In genomic region chr12:98515368-98516183, GRCh38 we compare ENCODE assay signal across 1 cellular context.
TF ChIP-seq lines count a peak whose summit lies in the region.

A gene with protein sequence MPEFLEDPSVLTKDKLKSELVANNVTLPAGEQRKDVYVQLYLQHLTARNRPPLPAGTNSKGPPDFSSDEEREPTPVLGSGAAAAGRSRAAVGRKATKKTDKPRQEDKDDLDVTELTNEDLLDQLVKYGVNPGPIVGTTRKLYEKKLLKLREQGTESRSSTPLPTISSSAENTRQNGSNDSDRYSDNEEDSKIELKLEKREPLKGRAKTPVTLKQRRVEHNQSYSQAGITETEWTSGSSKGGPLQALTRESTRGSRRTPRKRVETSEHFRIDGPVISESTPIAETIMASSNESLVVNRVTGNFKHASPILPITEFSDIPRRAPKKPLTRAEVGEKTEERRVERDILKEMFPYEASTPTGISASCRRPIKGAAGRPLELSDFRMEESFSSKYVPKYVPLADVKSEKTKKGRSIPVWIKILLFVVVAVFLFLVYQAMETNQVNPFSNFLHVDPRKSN (plus strand): TSS chr12:98515590. CDS start chr12:98515868, 278 bp downstream.

TF ChIP-seq in HepG2, 621 proteins besides CTCF, POLR2A, EP300 and RAD21 (continues in another document):
- TF ChIP-seq DZIP1 (CRISPR knock-in tag; IDR thresholded peaks at IDR 0.05) (0 out of 2 replicates have a peak, but pooled peaks have one; percentile 53), ZNF550 (CRISPR knock-in tag; IDR thresholded peaks at IDR 0.05; ENCODE audit: borderline replicate concordance) (no peak), MED13 (CRISPR knock-in tag; IDR thresholded peaks at IDR 0.05) (0 out of 2 replicates have a peak, but pooled peaks have one; percentile 34), SMYD3 (CRISPR knock-in tag; IDR thresholded peaks at IDR 0.05) (no peak), ZNF549 (CRISPR knock-in tag; IDR thresholded peaks at IDR 0.05) (no peak), FOXK1 (CRISPR knock-in tag; IDR thresholded peaks at IDR 0.05; ENCODE audit: borderline replicate concordance, low read depth) (peak; percentile 68; the same call in 1 of the 2 replicates), NCOA2 (CRISPR knock-in tag; IDR thresholded peaks at IDR 0.05) (no peak; the same call in 1 of the 2 replicates), ZBTB38 (CRISPR knock-in tag; IDR thresholded peaks at IDR 0.05) (no peak), ZFP41 (CRISPR knock-in tag; IDR thresholded peaks at IDR 0.05; ENCODE audit: borderline replicate concordance) (no peak), ZSCAN29 (CRISPR knock-in tag; conservative IDR thresholded peaks at IDR 0.05) (no peak; the same call in 1 of the 2 replicates), FOXM1 (CRISPR knock-in tag; IDR thresholded peaks at IDR 0.05) (peak; percentile 2; the same call in 1 of the 2 replicates), HNRNPK (IDR thresholded peaks at IDR 0.05; ENCODE audit: low read depth, low read length, poor library complexity, severe bottlenecking) (no peak), ONECUT2 (CRISPR knock-in tag; IDR thresholded peaks at IDR 0.05) (no peak), FLYWCH1 (CRISPR knock-in tag; IDR thresholded peaks at IDR 0.05) (no peak; the same call in 1 of the 2 replicates), FOXO4 (CRISPR knock-in tag; conservative IDR thresholded peaks at IDR 0.05) (no peak), ZSCAN22 (CRISPR knock-in tag; IDR thresholded peaks at IDR 0.05) (0 out of 2 replicates have a peak, but pooled peaks have one; percentile 55), CSRNP1 (CRISPR knock-in tag; IDR thresholded peaks at IDR 0.05) (peak; percentile 19; the same call in 1 of the 2 replicates), DBP (CRISPR knock-in tag; IDR thresholded peaks at IDR 0.05; ENCODE audit: not compliant biosample characterization) (peak; percentile 80), RBM22 (optimal IDR thresholded peaks at IDR 0.05; ENCODE audit: low read length) (peak; percentile 21), ERF (CRISPR knock-in tag; IDR thresholded peaks at IDR 0.05) (0 out of 2 replicates have a peak, but pooled peaks have one; percentile 16), ZBTB46 (CRISPR knock-in tag; IDR thresholded peaks at IDR 0.05; ENCODE audit: borderline replicate concordance) (no peak), HOXA9 (CRISPR knock-in tag; IDR thresholded peaks at IDR 0.05; ENCODE audit: borderline replicate concordance) (no peak), TARDBP (CRISPR knock-in tag; IDR thresholded peaks at IDR 0.05) (peak; percentile 33; the same call in 1 of the 2 replicates), ZNF280B (CRISPR knock-in tag; IDR thresholded peaks at IDR 0.05; ENCODE audit: borderline replicate concordance) (no peak), PAX8 (CRISPR knock-in tag; IDR thresholded peaks at IDR 0.05; ENCODE audit: borderline replicate concordance) (peak; percentile 18; the same call in 1 of the 2 replicates), MEIS2 (CRISPR knock-in tag; IDR thresholded peaks at IDR 0.05) (peak; percentile 62), ZBTB21 (CRISPR knock-in tag; IDR thresholded peaks at IDR 0.05) (no peak), CHD2 (IDR thresholded peaks at IDR 0.05; ENCODE audit: low read depth, low read length) (peak; percentile 75), STAT6 (CRISPR knock-in tag; IDR thresholded peaks at IDR 0.05; ENCODE audit: borderline replicate concordance) (no peak), NFKB2 (CRISPR knock-in tag; IDR thresholded peaks at IDR 0.05; ENCODE audit: borderline replicate concordance) (peak; percentile 53; the same call in 1 of the 2 replicates), ZNF460 (CRISPR knock-in tag; IDR thresholded peaks at IDR 0.05; ENCODE audit: borderline replicate concordance) (no peak), NONO (IDR thresholded peaks at IDR 0.05) (no peak), NONO (CRISPR knock-in tag; conservative IDR thresholded peaks at IDR 0.05) (no peak; the same call in none of the 2 replicates), ZNF761 (CRISPR knock-in tag; conservative IDR thresholded peaks at IDR 0.05) (no peak), IKZF1 (IDR thresholded peaks at IDR 0.05) (no peak), FOXO1 (CRISPR knock-in tag; IDR thresholded peaks at IDR 0.05) (no peak; the same call in 1 of the 2 replicates), KDM1A (CRISPR knock-in tag; IDR thresholded peaks at IDR 0.05) (no peak), NFIB (CRISPR knock-in tag; IDR thresholded peaks at IDR 0.05; ENCODE audit: borderline replicate concordance) (no peak), FOXP1 (IDR thresholded peaks at IDR 0.05) (no peak), FOXP1 (CRISPR knock-in tag; IDR thresholded peaks at IDR 0.05) (no peak), HOXA3 (CRISPR knock-in tag; IDR thresholded peaks at IDR 0.05) (peak; percentile 69), HCFC1 (IDR thresholded peaks at IDR 0.05; ENCODE audit: low read depth, low read length) (no peak)
- TF ChIP-seq, protein P1, sequence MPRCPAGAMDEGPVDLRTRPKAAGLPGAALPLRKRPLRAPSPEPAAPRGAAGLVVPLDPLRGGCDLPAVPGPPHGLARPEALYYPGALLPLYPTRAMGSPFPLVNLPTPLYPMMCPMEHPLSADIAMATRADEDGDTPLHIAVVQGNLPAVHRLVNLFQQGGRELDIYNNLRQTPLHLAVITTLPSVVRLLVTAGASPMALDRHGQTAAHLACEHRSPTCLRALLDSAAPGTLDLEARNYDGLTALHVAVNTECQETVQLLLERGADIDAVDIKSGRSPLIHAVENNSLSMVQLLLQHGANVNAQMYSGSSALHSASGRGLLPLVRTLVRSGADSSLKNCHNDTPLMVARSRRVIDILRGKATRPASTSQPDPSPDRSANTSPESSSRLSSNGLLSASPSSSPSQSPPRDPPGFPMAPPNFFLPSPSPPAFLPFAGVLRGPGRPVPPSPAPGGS (CRISPR knock-in tag; IDR thresholded peaks at IDR 0.05): no peak; the same call in 1 of the 2 replicates
- TF ChIP-seq, protein P2, sequence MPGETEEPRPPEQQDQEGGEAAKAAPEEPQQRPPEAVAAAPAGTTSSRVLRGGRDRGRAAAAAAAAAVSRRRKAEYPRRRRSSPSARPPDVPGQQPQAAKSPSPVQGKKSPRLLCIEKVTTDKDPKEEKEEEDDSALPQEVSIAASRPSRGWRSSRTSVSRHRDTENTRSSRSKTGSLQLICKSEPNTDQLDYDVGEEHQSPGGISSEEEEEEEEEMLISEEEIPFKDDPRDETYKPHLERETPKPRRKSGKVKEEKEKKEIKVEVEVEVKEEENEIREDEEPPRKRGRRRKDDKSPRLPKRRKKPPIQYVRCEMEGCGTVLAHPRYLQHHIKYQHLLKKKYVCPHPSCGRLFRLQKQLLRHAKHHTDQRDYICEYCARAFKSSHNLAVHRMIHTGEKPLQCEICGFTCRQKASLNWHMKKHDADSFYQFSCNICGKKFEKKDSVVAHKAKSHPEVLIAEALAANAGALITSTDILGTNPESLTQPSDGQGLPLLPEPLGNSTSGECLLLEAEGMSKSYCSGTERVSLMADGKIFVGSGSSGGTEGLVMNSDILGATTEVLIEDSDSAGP (CRISPR knock-in tag; IDR thresholded peaks at IDR 0.05; ENCODE audit: borderline replicate concordance): peak; percentile 60
- TF ChIP-seq, protein P3, sequence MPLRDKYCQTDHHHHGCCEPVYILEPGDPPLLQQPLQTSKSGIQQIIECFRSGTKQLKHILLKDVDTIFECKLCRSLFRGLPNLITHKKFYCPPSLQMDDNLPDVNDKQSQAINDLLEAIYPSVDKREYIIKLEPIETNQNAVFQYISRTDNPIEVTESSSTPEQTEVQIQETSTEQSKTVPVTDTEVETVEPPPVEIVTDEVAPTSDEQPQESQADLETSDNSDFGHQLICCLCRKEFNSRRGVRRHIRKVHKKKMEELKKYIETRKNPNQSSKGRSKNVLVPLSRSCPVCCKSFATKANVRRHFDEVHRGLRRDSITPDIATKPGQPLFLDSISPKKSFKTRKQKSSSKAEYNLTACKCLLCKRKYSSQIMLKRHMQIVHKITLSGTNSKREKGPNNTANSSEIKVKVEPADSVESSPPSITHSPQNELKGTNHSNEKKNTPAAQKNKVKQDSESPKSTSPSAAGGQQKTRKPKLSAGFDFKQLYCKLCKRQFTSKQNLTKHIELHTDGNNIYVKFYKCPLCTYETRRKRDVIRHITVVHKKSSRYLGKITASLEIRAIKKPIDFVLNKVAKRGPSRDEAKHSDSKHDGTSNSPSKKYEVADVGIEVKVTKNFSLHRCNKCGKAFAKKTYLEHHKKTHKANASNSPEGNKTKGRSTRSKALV (CRISPR knock-in tag; IDR thresholded peaks at IDR 0.05): peak; percentile 40
